34 cellular contexts compared by ENCODE assay signal in genomic region chr5:42799668-42800114, GRCh38. TPM values are rescaled to one million over a fixed set of nuclear protein-coding genes. Genes with fewer than 3 reads are reported as not detected.
"Had no signal": no experiment of that assay in that cellular context is flagged by ENCODE, and none has a peak within 500 bp of the region (broad histone marks: within the 10 kb centered on the region; RNA-seq: fewer than 3 reads in every experiment).

No MANE protein-coding gene starts in this region.

- H3K27me3 ChIP-seq: adrenal gland, body of pancreas, esophagus muscularis mucosa, foreskin keratinocyte, gastrocnemius medialis, heart left ventricle had no signal

- H3K27ac ChIP-seq: adrenal gland, body of pancreas, esophagus muscularis mucosa, foreskin keratinocyte, gastrocnemius medialis, heart left ventricle had no signal

- H3K4me3 ChIP-seq: adrenal gland, body of pancreas, esophagus muscularis mucosa, gastrocnemius medialis, heart left ventricle had no signal

- DNase-seq: activated CD4-positive, alpha-beta memory T cell treated with anti-CD3 and anti-CD28 coated beads for 36 hours; activated CD4-positive, alpha-beta T cell treated with anti-CD3 and anti-CD28 coated beads for 36 hours; activated CD4-positive, alpha-beta T cell treated with anti-CD3 and anti-CD28 coated beads, Interleukin-2, amount 10 ng/mL, durations not matched to agents 24 days and 14 days; activated CD4-positive, CD25-positive, alpha-beta regulatory T cell; activated CD4-positive, CD25-positive, alpha-beta regulatory T cell treated with anti-CD3 and anti-CD28 coated beads, Interleukin-2, amount 50 U/mL, for 72 hours; activated CD8-positive, alpha-beta memory T cell treated with anti-CD3 and anti-CD28 coated beads, Interleukin-2, amount 10 ng/mL, durations not matched to agents 7 days and 5 days; activated CD8-positive, alpha-beta memory T cell treated with anti-CD3 and anti-CD28 coated beads, Interleukin-2, amount 50 U/mL, for 4 hours; activated CD8-positive, alpha-beta T cell treated with anti-CD3 and anti-CD28 coated beads, Interleukin-2, amount 10 ng/mL, durations not matched to agents 7 days and 5 days; activated effector memory CD4-positive, alpha-beta T cell treated with anti-CD3 and anti-CD28 coated beads, Interleukin-2, amount 50 U/mL, for 16 hours; activated naive CD4-positive, alpha-beta T cell treated with anti-CD3 and anti-CD28 coated beads for 36 hours; activated naive CD8-positive, alpha-beta T cell treated with anti-CD3 and anti-CD28 coated beads for 36 hours; activated naive CD8-positive, alpha-beta T cell treated with anti-CD3 and anti-CD28 coated beads, Interleukin-2, amount 50 U/mL, for 24 hours; activated T-cell treated with anti-CD3 and anti-CD28 coated beads, Interleukin-2, amount 50 U/mL, for 1 hour; activated T-cell treated with anti-CD3 and anti-CD28 coated beads, Interleukin-2, amount 50 U/mL, for 48 hours; adrenal gland; amygdala; aorta; body of pancreas; caudate nucleus; cortex of kidney; dermis blood vessel endothelial cell; effector CD4-positive, alpha-beta T cell; effector memory CD8-positive, alpha-beta T cell; erythroblast; foreskin keratinocyte; gastrocnemius medialis; glutamatergic neuron; heart left ventricle; T-helper 2 cell had no signal

- H3K4me1 ChIP-seq: adrenal gland, body of pancreas, esophagus muscularis mucosa, foreskin keratinocyte, gastrocnemius medialis, heart left ventricle had no signal

- ATAC-seq: activated CD4-positive, alpha-beta T cell treated with anti-CD3 and anti-CD28 coated beads for 36 hours; activated CD8-positive, alpha-beta memory T cell treated with anti-CD3 and anti-CD28 coated beads, Interleukin-2, amount 10 ng/mL, durations not matched to agents 7 days and 5 days; activated CD8-positive, alpha-beta T cell treated with anti-CD3 and anti-CD28 coated beads, Interleukin-2, amount 10 ng/mL, durations not matched to agents 7 days and 5 days; activated naive CD8-positive, alpha-beta T cell treated with anti-CD3 and anti-CD28 coated beads, Interleukin-2, amount 50 U/mL, for 24 hours; body of pancreas; effector memory CD8-positive, alpha-beta T cell; foreskin keratinocyte; gastrocnemius medialis; heart left ventricle had no signal

- H3K9me3 ChIP-seq: adrenal gland, body of pancreas, gastrocnemius medialis had no signal

RNA-seq across cellular contexts. Expression of gene SELENOP, which starts 12.0 kb away (rescaled TPM):
- total RNA-seq: activated CD4-positive, alpha-beta memory T cell treated with anti-CD3 and anti-CD28 coated beads for 36 hours; activated CD4-positive, alpha-beta T cell treated with anti-CD3 and anti-CD28 coated beads for 36 hours; activated CD4-positive, alpha-beta T cell treated with anti-CD3 and anti-CD28 coated beads, Interleukin-2, amount 10 ng/mL, durations not matched to agents 24 days and 14 days; activated CD8-positive, alpha-beta memory T cell treated with anti-CD3 and anti-CD28 coated beads for 36 hours; activated naive CD4-positive, alpha-beta T cell treated with anti-CD3 and anti-CD28 coated beads for 36 hours; activated naive CD8-positive, alpha-beta T cell treated with anti-CD3 and anti-CD28 coated beads for 36 hours; activated T-helper 1 cell treated with anti-CD3 and anti-CD28 coated beads, Interleukin-12 subunit alpha, Interleukin-12 subunit beta, Interleukin-2, Interleukin-4 antibody, amounts not matched to agents 30 ng/mL and 10 ng/mL and 1 ng/mL, durations not matched to agents 14 hours and 24 hours and 36 hours; activated T-helper 2 cell treated with anti-CD3 and anti-CD28 coated beads, Interferon-gamma antibody, Interleukin-2, Interleukin-4, amounts not matched to agents 10 μg/mL and 5 μg/mL and 100 μg/mL, durations not matched to agents 14 hours and 24 hours and 36 hours had no signal

RNA-seq across cellular contexts. Expression of gene CCDC152, which starts 43.1 kb away (rescaled TPM):
- total RNA-seq: chondrocyte had no signal
